In genomic region chr12:19775241-19775640, GRCh38 we compare ENCODE assay signal across 21 cellular contexts.
DNase-seq lines count a peak whose midpoint lies in the region; ATAC-seq and TF ChIP-seq lines count a peak whose summit lies in the region.
"Had no signal": no experiment of that assay in that cellular context is flagged by ENCODE, and none has a peak within 500 bp of the region (broad histone marks: within the 10 kb centered on the region; RNA-seq: fewer than 3 reads in every experiment).

No MANE protein-coding gene starts in this region.

- no peak for TF ChIP-seq POLR2A in suprapubic skin (IDR thresholded peaks at IDR 0.05)

- H3K27ac ChIP-seq in ascending aorta (peak overlapping the region; percentile 53 to 76), tibial artery (peak overlapping the region; percentile 84 to 86), suprapubic skin (no peak overlapping the region)
- H3K27ac ChIP-seq: 22Rv1, BLaER1, C4-2B had no signal

- H3K4me3 ChIP-seq in ascending aorta: peak overlapping the region; percentile 16 to 39
- H3K4me3 ChIP-seq in fibroblast of villous mesenchyme (ENCODE audit: low read depth, low read length): peak overlapping the region; percentile 67
- H3K4me3 ChIP-seq in tibial artery: peak overlapping the region; percentile 49 to 58
- no peak overlapping the region for H3K4me3 ChIP-seq in suprapubic skin
- H3K4me3 ChIP-seq: BLaER1, GM12878 had no signal

- H3K36me3 ChIP-seq in ascending aorta (no peaks in the 10 kb centered on the region), tibial artery (no peaks in the 10 kb centered on the region), suprapubic skin (no peaks in the 10 kb centered on the region)
- H3K36me3 ChIP-seq: BLaER1 had no signal

- DNase-seq in NCI-H2029 (lab: John Stamatoyannopoulos, UW): peak; percentile 2
- no peak for DNase-seq in NCI-H2029 treated with DMSO at 0.1 percent for 48 hours (lab: John Stamatoyannopoulos, UW)
- peak in 1 of 2 donors; percentile 72 for DNase-seq in ascending aorta (ENCODE audit: low spot score in 2 of 2)
- DNase-seq in fibroblast of villous mesenchyme (ENCODE audit: low read depth): peak; percentile 55
- DNase-seq in tibial artery: peak in 1 of 2 donors; percentile 79
- DNase-seq in suprapubic skin (ENCODE audit: low spot score in 2 of 2): no peak
- DNase-seq: Caco-2; CD4-positive, CD25-positive, alpha-beta regulatory T cell; CD8-positive, alpha-beta T cell; DMS 273 treated with DMSO at 0.1 percent for 48 hours; DMS79; EL; GDM1; GOT3; HCEC 1CT had no signal

- intact Hi-C loops in ascending aorta (cut with DNase I) (loop anchor here (5.0 to 10.0 kb wide), 4 partner anchors 77 to 350 kb away; no protein-coding TSS in a partner anchor), tibial artery (cut with DNase I; ENCODE audit: low total_unique reads) (loop anchor here (10.0 kb wide), 1 partner anchor 590 kb away; the partner anchor contains the start of gene PDE3A)

- H3K4me1 ChIP-seq in ascending aorta: peaks cover 12 to 32% of the 10 kb centered on the region in 2 donors
- H3K4me1 ChIP-seq in tibial artery: peaks cover 0 to 44% (median 26%) of the 10 kb centered on the region in 4 donors
- no peaks in the 10 kb centered on the region for H3K4me1 ChIP-seq in suprapubic skin
- H3K4me1 ChIP-seq: BLaER1, Caco-2 had no signal

- WGBS in suprapubic skin: 92% methylated on average over 15 of the region's 15 CpGs

- no peaks in the 10 kb centered on the region for H3K9me3 ChIP-seq in ascending aorta
- H3K9me3 ChIP-seq in tibial artery: no peaks in the 10 kb centered on the region
- H3K9me3 ChIP-seq in suprapubic skin: no peaks in the 10 kb centered on the region
- H3K9me3 ChIP-seq: BLaER1, Caco-2 had no signal

- ATAC-seq in HG03469 (IDR thresholded peaks at IDR 0.05; ENCODE audit: unreplicated experiment) (no peak), GM21825 (IDR thresholded peaks at IDR 0.05; ENCODE audit: unreplicated experiment) (no peak)
- ATAC-seq: CD8-positive, alpha-beta T cell; GM12878 had no signal

- TF ChIP-seq CTCF in ascending aorta (IDR thresholded peaks at IDR 0.05) (no peak), fibroblast of villous mesenchyme (IDR thresholded peaks at IDR 0.05; ENCODE audit: insufficient read depth, low read depth, low read length) (no peak), tibial artery (IDR thresholded peaks at IDR 0.05) (no peak), suprapubic skin (IDR thresholded peaks at IDR 0.05) (no peak)

- H3K27me3 ChIP-seq in ascending aorta (no peaks in the 10 kb centered on the region), tibial artery (no peaks in the 10 kb centered on the region), suprapubic skin (no peaks in the 10 kb centered on the region)
- H3K27me3 ChIP-seq: BLaER1 had no signal

- TF ChIP-seq EP300 in suprapubic skin (IDR thresholded peaks at IDR 0.05): no peak

Comparison
In these comparisons a context has a peak if more than half of its experiments do, and no peak if none do; other contexts are left out.
1. DNase-seq: peak in NCI-H2029 (single experiment) and fibroblast of villous mesenchyme (single experiment); none in NCI-H2029 treated with DMSO at 0.1 percent for 48 hours (single experiment) and suprapubic skin (0 of 2).